10 cellular contexts compared by ENCODE assay signal in the genomic region with DNA sequence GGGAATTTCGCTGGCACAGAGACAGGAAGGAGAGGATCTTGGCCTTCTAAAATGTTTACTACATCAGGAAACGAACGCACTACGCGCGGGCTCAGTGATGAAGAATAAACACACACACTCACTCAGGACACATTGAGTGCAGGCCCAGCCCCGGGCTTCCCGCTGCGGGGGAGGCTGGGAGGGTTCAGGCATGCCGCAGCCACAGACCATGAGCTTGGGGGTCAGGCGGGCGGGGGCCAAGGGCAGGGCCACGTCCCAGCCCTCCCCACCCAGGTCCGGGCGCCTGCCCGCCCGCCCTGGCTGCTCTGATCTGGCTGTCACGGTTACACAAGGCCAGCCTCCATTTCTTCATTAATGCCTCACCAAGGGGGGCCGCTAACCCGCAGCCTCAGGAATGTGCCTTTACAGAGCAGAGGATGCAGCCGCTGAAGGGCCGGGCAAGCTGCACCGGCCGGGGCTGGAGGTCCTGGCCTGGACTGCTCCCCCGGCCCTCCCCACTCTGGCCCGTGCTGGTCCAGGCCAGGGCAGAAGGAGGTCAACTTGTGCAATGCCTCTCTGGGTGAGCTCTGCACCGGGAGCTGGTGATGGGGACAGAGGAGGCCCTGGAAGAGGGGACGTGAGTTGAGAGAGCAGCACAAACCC. TPM values are rescaled to one million over a fixed set of nuclear protein-coding genes. Genes with fewer than 3 reads are reported as not detected.
DNase-seq lines count a peak whose midpoint lies in the region; ATAC-seq, FAIRE-seq and TF ChIP-seq lines count a peak whose summit lies in the region.
"Had no signal": no experiment of that assay in that cellular context is flagged by ENCODE, and none has a peak within 500 bp of the region (broad histone marks: within the 10 kb centered on the region; RNA-seq: fewer than 3 reads in every experiment).

No MANE protein-coding gene starts in this region.

- POLR2A ChIA-PET in CD4-positive, alpha-beta memory T cell (lab: Charles Lee; ENCODE audit: partially characterized antibody) = no interaction called here

- intact Hi-C loops in CD4-positive, alpha-beta memory T cell (cut with micrococcal nuclease) = no loop called here

- H3K4me1 Mint-ChIP-seq in CD4-positive, alpha-beta memory T cell = peaks cover 5 to 12% (median 11%) of the 10 kb centered on the region in 4 donors

- H2AFZ ChIP-seq in neuron (ENCODE audit: low read depth, low read length) = peak overlapping the region; percentile 14

- TF ChIP-seq CTCF in fibroblast of villous mesenchyme (IDR thresholded peaks at IDR 0.05; ENCODE audit: insufficient read depth, low read depth, low read length) (no peak), GM20000 (IDR thresholded peaks at IDR 0.05; ENCODE audit: extremely low read depth, missing control alignments) (no peak)

- no peak overlapping the region for H3K4me3 Mint-ChIP-seq in CD4-positive, alpha-beta memory T cell

- no peak for ATAC-seq in GM18907 (IDR thresholded peaks at IDR 0.05; ENCODE audit: unreplicated experiment)

- peaks cover 4% of the 10 kb centered on the region for H3K27me3 ChIP-seq in neuron (ENCODE audit: insufficient read depth, low read length)
- H3K27me3 ChIP-seq in CD4-positive, alpha-beta memory T cell (ENCODE audit: insufficient read depth, low read length) = no peaks in the 10 kb centered on the region

- H3K36me3 Mint-ChIP-seq in CD4-positive, alpha-beta memory T cell = no peaks in the 10 kb centered on the region
- H3K36me3 Mint-ChIP-seq: brain had no signal

- FAIRE-seq in RCC 7860 (lab: Jason Lieb, UNC) = no peak

- H3K36me3 ChIP-seq in neuron (ENCODE audit: insufficient read depth, low read length) = no peaks in the 10 kb centered on the region
- no peaks in the 10 kb centered on the region for H3K36me3 ChIP-seq in CD4-positive, alpha-beta memory T cell (ENCODE audit: insufficient read depth, low read length)

- H3K4me3 ChIP-seq in fibroblast of villous mesenchyme (ENCODE audit: low read depth, low read length) (no peak overlapping the region), neuron (ENCODE audit: low read length) (peak overlapping the region; percentile 12)
- H3K4me3 ChIP-seq in CD4-positive, alpha-beta memory T cell (ENCODE audit: low read length in 2 of 2) = no peak overlapping the region

- CTCF ChIA-PET in CD4-positive, alpha-beta memory T cell (lab: Charles Lee; ENCODE audit: partially characterized antibody) = no interaction called here

- H3K9me3 ChIP-seq in neuron (ENCODE audit: low read length) = peaks cover 1% of the 10 kb centered on the region
- H3K9me3 ChIP-seq in CD4-positive, alpha-beta memory T cell (ENCODE audit: control insufficient read depth in 1 of 2, low read length in 2 of 2) = no peaks in the 10 kb centered on the region

- peaks cover 7 to 9% of the 10 kb centered on the region in 2 donors for H3K27me3 Mint-ChIP-seq in CD4-positive, alpha-beta memory T cell

- no peak overlapping the region for H3K27ac Mint-ChIP-seq in CD4-positive, alpha-beta memory T cell

- no peak overlapping the region for H3K27ac ChIP-seq in CD4-positive, alpha-beta memory T cell (ENCODE audit: low read depth, low read length)

- DNase-seq in AG08396 (ENCODE audit: low spot score) = peak; percentile 89
- peak; percentile 61 for DNase-seq in RCC 7860 (ENCODE audit: low spot score)
- peak; percentile 97 for DNase-seq in fibroblast of villous mesenchyme (ENCODE audit: low read depth)
- no peak for DNase-seq in GM20000 (ENCODE audit: low spot score)
- DNase-seq in NCI-H146 treated with DMSO at 0.1 percent for 48 hours (lab: John Stamatoyannopoulos, UW; ENCODE audit: unreplicated experiment) = no peak
- no peak for DNase-seq in CD4-positive, alpha-beta memory T cell
- DNase-seq: DMS153 had no signal

- peaks cover 0 to 3% (median 0%) of the 10 kb centered on the region in 8 donors for H3K9me3 Mint-ChIP-seq in CD4-positive, alpha-beta memory T cell

- H3K4me1 ChIP-seq in neuron (ENCODE audit: insufficient read depth, low read length) = peaks cover 18% of the 10 kb centered on the region
- H3K4me1 ChIP-seq in CD4-positive, alpha-beta memory T cell (ENCODE audit: insufficient read depth, low read length) = peaks cover 12% of the 10 kb centered on the region

RNA-seq across cellular contexts. Expression of gene IGF2, which starts 41.7 kb away (rescaled TPM):
- 26.8 and 44.8 TPM in 2 replicates for total RNA-seq in fibroblast of villous mesenchyme
- total RNA-seq in CD4-positive, alpha-beta memory T cell = not detected
- polyA plus RNA-seq in CD4-positive, alpha-beta memory T cell = not detected

Comparison
In these comparisons a context has a peak if more than half of its experiments do, and no peak if none do; other contexts are left out.
1. DNase-seq: peak in AG08396 (single experiment), RCC 7860 (single experiment) and fibroblast of villous mesenchyme (single experiment); none in GM20000 (single experiment), NCI-H146 treated with DMSO at 0.1 percent for 48 hours (single experiment) and CD4-positive, alpha-beta memory T cell (0 of 5).
2. RNA of gene IGF2, which starts 41.7 kb away (total RNA-seq): 26.8 to 44.8 TPM in fibroblast of villous mesenchyme; not detected in CD4-positive, alpha-beta memory T cell; every median in the first group is over 10 times any median in the second.